Comparison of ENCODE assay signal across 2 cellular contexts in the genomic region with DNA sequence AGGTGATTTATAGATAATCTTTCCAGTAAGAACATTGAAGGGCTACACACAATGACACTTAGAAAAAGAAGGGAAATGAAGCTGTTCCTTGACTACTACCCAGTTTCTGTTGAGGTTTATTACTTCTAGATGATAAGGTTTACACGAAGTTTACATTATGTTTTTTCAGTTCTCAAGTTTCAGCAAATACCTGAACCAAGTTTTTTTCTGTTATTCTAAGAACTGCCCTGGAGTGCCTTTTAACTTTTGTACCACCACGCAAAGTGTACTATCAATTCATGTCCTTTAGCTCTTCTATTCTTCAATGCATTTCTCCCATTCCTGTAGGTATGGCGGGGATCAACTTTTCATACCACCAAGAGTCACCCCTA.
TF ChIP-seq lines count a peak whose summit lies in the region.

No MANE protein-coding gene starts in this region.

TF ChIP-seq in SK-N-SH, 30 proteins besides CTCF, POLR2A, EP300 and RAD21 (continued from another document):
- TF ChIP-seq ZBTB33 (IDR thresholded peaks at IDR 0.05; ENCODE audit: borderline replicate concordance, low read depth) = no peak
- no peak for TF ChIP-seq SIN3A (IDR thresholded peaks at IDR 0.05; ENCODE audit: borderline replicate concordance, low read depth, low read length)
- TF ChIP-seq RCOR1 (IDR thresholded peaks at IDR 0.05; ENCODE audit: low read length) = no peak

TF ChIP-seq in SK-N-SH treated with all-trans-retinoic acid at 6 μM for 48 hours, 23 proteins besides CTCF, POLR2A, EP300 and RAD21 (continued from another document):
- no peak for TF ChIP-seq ZNF8 (CRISPR knock-in tag; IDR thresholded peaks at IDR 0.05)
TF ChIP-seq in SK-N-SH treated with all-trans-retinoic acid at 6 μM for 48 hours: peak in this region for 0.
